In genomic region chr3:155013427-155013826, GRCh38 we compare ENCODE assay signal across 26 cellular contexts.
"Had no signal": no experiment of that assay in that cellular context is flagged by ENCODE, and none has a peak within 500 bp of the region (broad histone marks: within the 10 kb centered on the region; RNA-seq: fewer than 3 reads in every experiment).

No MANE protein-coding gene starts in this region.

- DNase-seq: hypothalamus; immature natural killer cell; kidney; left colon; left lung; lower lobe of right lung; mammary epithelial cell; mesenchymal stem cell; naive thymus-derived CD8-positive, alpha-beta T cell; occipital lobe; ovary; right lobe of liver; stimulated activated CD4-positive, alpha-beta T cell treated with anti-CD3 and anti-CD28 coated beads, Interleukin-1b, Interleukin-23, amount 100 ng/mL, for 48 hours; stimulated activated CD4-positive, alpha-beta T cell treated with anti-CD3 and anti-CD28 coated beads, Interleukin-2, amount 100 ng/mL, for 48 hours; stimulated activated CD4-positive, alpha-beta T cell treated with anti-CD3 and anti-CD28 coated beads, Interleukin-4, amount 100 ng/mL, for 4 hours; stimulated activated CD8-positive, alpha-beta memory T cell treated with anti-CD3 and anti-CD28 coated beads, Interleukin-4, amount 100 ng/mL, for 48 hours; stimulated activated naive CD4-positive, alpha-beta T cell treated with Interleukin-2 at 50 U/mL for 16 hours; tibial artery; upper lobe of right lung had no signal

- H3K27me3 ChIP-seq: left lung, ovary, right atrium auricular region, right lobe of liver, suprapubic skin, tibial artery, upper lobe of right lung had no signal

- H3K9me3 ChIP-seq: left lung, lower lobe of right lung, ovary, right atrium auricular region, right lobe of liver, suprapubic skin, thoracic aorta, tibial artery, upper lobe of right lung had no signal

- H3K4me2 ChIP-seq: smooth muscle cell had no signal

- H3K27ac ChIP-seq: left lung, lower lobe of right lung, ovary, right atrium auricular region, right lobe of liver, suprapubic skin, thoracic aorta, tibial artery, upper lobe of right lung had no signal

- H3K4me1 ChIP-seq: lower lobe of right lung, right atrium auricular region, right lobe of liver, suprapubic skin, tibial artery, upper lobe of right lung had no signal

- FAIRE-seq: islet of Langerhans, kidney, urothelium cell line had no signal

- H3K4me3 ChIP-seq: left lung, lower lobe of right lung, ovary, right atrium auricular region, right lobe of liver, smooth muscle cell, suprapubic skin, thoracic aorta, tibial artery, upper lobe of right lung had no signal

- H3K36me3 ChIP-seq: left lung, lower lobe of right lung, ovary, right atrium auricular region, right lobe of liver, suprapubic skin, thoracic aorta, tibial artery, upper lobe of right lung had no signal

- ATAC-seq: left colon; left lung; lower lobe of right lung; naive thymus-derived CD8-positive, alpha-beta T cell; right lobe of liver; stimulated activated memory B cell treated with anti-CD40 and anti-IgM and Interleukin-4, amounts not matched to agents 10 μg/mL and 1 μg/mL and 100 μg/mL, for 72 hours; upper lobe of right lung had no signal
